9 cellular contexts compared by ENCODE assay signal in genomic region chr10:31467791-31468535, GRCh38.
DNase-seq lines count a peak whose midpoint lies in the region; ATAC-seq and TF ChIP-seq lines count a peak whose summit lies in the region.
"Had no signal": no experiment of that assay in that cellular context is flagged by ENCODE, and none has a peak within 500 bp of the region (broad histone marks: within the 10 kb centered on the region; RNA-seq: fewer than 3 reads in every experiment).

No MANE protein-coding gene starts in this region.

- no peak overlapping the region for H2AFZ ChIP-seq in GM23248

- peak in 5 of 6 experiments; percentile 6 to 36 (median 21) for TF ChIP-seq CTCF in adrenal gland (IDR thresholded peaks at IDR 0.05)

- 0 out of 2 replicates have a peak, but pooled peaks cover 13% of the 10 kb centered on the region for H3F3A ChIP-seq in GM23248 (ENCODE audit: insufficient read depth)

- no peaks in the 10 kb centered on the region for H3K4me1 ChIP-seq in GM23248 (ENCODE audit: insufficient read depth)
- no peaks in the 10 kb centered on the region for H3K4me1 ChIP-seq in adrenal gland (replicated peaks in 1 of 2)

- H3K27me3 ChIP-seq in GM23248 (replicated peaks; ENCODE audit: insufficient read depth) (no peaks in the 10 kb centered on the region), adrenal gland (no peaks in the 10 kb centered on the region)

- H3K9ac ChIP-seq in GM23248 = no peak overlapping the region

- peaks cover 4% of the 10 kb centered on the region for H3K9me3 ChIP-seq in GM23248 (ENCODE audit: low read depth)
- peaks cover 0 to 20% (median 17%) of the 10 kb centered on the region in 3 donors for H3K9me3 ChIP-seq in adrenal gland (replicated peaks in 1 of 3)

- H3K4me2 ChIP-seq in GM23248 (ENCODE audit: unreplicated experiment) = no peak overlapping the region

- WGBS in GM23248 (ENCODE audit: low coverage in 1 of 2, low lambda C conversion rate in 2 of 2, missing lambda C conversion rate in 2 of 2), 2 experiments = 79 to 84% methylated on average over 4 of the region's 4 CpGs
- 90 to 96% (median 94%) methylated on average over 4 of the region's 4 CpGs for WGBS in adrenal gland, 4 donors

- no peaks in the 10 kb centered on the region for H4K20me1 ChIP-seq in GM23248 (ENCODE audit: insufficient read depth)

- in situ Hi-C loops in ACHN (cut with HindIII; ENCODE audit: low pct_ligation_motif_present, low pct_unique_long_range_greater_than_20kb, low sequenced_read_pairs) (no loop called here), GM23248 (cut with MboI) (no loop called here)

- H3K27ac ChIP-seq in GM23248 (no peak overlapping the region), adrenal gland (no peak overlapping the region)

- H3K79me2 ChIP-seq in GM23248 (ENCODE audit: insufficient read depth) = peaks cover 56% of the 10 kb centered on the region

- H3K9me2 ChIP-seq in GM23248 (ENCODE audit: insufficient read depth) = no peaks in the 10 kb centered on the region

- no peak for TF ChIP-seq POLR2A in adrenal gland (IDR thresholded peaks at IDR 0.05)

- DNase-seq in ACHN (peak; percentile 31), GM23248 (peak; percentile 37), adrenal gland (peak in 2 of 7 donors; percentile 3 to 23), iris pigment epithelial cell (ENCODE audit: low read depth) (peak; percentile 47), DMS114 treated with DMSO at 0.1 percent for 48 hours (lab: John Stamatoyannopoulos, UW; ENCODE audit: unreplicated experiment) (no peak), DMS79 treated with DMSO at 0.1 percent for 48 hours (lab: John Stamatoyannopoulos, UW) (no peak), GM03348 (ENCODE audit: low spot score) (no peak)
- DNase-seq: activated T-cell treated with anti-CD3 and anti-CD28 coated beads for 4 hours had no signal

- H3K4me3 ChIP-seq in GM23248 = no peak overlapping the region
- no peak overlapping the region for H3K4me3 ChIP-seq in adrenal gland

- peaks cover 30% of the 10 kb centered on the region for H3K36me3 ChIP-seq in GM23248 (ENCODE audit: low read depth)
- no peaks in the 10 kb centered on the region for H3K36me3 ChIP-seq in adrenal gland (replicated peaks in 1 of 2)

- intact Hi-C loops in adrenal gland (cut with DNase I) = no loop called here

- no peak for ATAC-seq in GM19455 (IDR thresholded peaks at IDR 0.05; ENCODE audit: unreplicated experiment)

Comparison
In these comparisons a context has a peak if more than half of its experiments do, and no peak if none do; other contexts are left out.
1. DNase-seq: peak in ACHN (single experiment), GM23248 (single experiment) and iris pigment epithelial cell (single experiment); none in DMS114 treated with DMSO at 0.1 percent for 48 hours (single experiment), DMS79 treated with DMSO at 0.1 percent for 48 hours (single experiment) and GM03348 (single experiment).